ENCODE assay signal across 10 cellular contexts in the genomic region with DNA sequence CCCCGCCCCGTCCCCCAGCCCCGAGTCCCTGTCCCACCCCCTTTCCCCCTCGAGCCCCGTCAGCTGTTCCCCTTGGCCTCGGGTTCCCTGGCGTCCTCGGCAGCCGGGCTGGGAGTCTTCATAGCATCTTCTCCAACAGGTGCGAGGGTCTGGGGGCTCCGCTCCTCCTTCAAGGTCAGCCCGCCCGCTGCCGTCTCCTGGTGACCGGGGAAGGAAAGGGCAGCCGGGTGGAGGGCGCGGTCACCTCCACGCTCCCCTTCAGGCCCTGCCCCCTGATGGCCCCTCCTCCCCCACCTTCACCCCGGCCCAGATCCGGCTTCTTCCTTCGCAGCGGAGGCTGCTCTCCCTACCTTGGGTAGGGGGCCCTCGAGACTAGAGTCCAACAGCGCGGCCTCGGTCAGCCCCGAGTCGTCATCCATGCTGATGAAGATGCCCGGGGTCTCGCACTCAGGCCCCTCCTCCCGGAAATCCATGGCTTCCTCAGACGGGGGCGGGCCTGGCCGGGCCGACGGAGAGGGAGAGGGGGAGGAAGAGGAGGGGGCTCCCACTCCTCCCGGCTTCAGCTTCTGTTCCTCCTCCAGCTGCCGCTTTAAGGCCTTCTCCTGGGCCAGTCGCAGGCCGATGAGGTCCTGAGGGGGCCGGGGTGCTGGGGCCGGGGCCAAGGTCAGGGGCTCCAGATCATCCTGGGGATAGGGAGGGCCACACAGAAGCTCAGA. TPM values are rescaled to one million over a fixed set of nuclear protein-coding genes. Genes with fewer than 3 reads are reported as not detected.
DNase-seq lines count a peak whose midpoint lies in the region; ATAC-seq and TF ChIP-seq lines count a peak whose summit lies in the region.
"Had no signal": no experiment of that assay in that cellular context is flagged by ENCODE, and none has a peak within 500 bp of the region (broad histone marks: within the 10 kb centered on the region; RNA-seq: fewer than 3 reads in every experiment).

No MANE protein-coding gene starts in this region.

- no peak overlapping the region; the same call in 1 of the 2 replicates for H3K4ac ChIP-seq in H9 (ENCODE audit: low read depth, low read length)

- H3K4me1 Mint-ChIP-seq in H9 (peaks cover 24 to 35% of the 10 kb centered on the region in 2 experiments), brain (peaks cover 9% of the 10 kb centered on the region)

- peaks cover 4% of the 10 kb centered on the region for H3K27me3 Mint-ChIP-seq in H9 (ENCODE audit: low read depth)
- H3K27me3 Mint-ChIP-seq in brain: no peaks in the 10 kb centered on the region
- H3K27me3 Mint-ChIP-seq: CD4-positive, alpha-beta memory T cell had no signal

- WGBS in H9 (ENCODE audit: extremely low coverage, insufficient read length, low lambda C conversion rate): no CpG with 5 or more reads among the region's 43 CpGs

- H2BK12ac ChIP-seq in H9 (ENCODE audit: insufficient read length, low read depth, low read length): no peak overlapping the region

- no peak overlapping the region for H3K56ac ChIP-seq in H9 (ENCODE audit: insufficient read length, low read depth, low read length)

- peak overlapping the region; percentile 12 for H3K4me2 ChIP-seq in H9 (ENCODE audit: insufficient read depth, insufficient read length, low read length)

- peak overlapping the region; percentile 95 to 97 (median 95) for H3K27ac Mint-ChIP-seq in H9
- H3K27ac Mint-ChIP-seq in brain: peak overlapping the region in 2 of 5 experiments; percentile 79 to 85
- H3K27ac Mint-ChIP-seq: CD4-positive, alpha-beta memory T cell had no signal

- H3K18ac ChIP-seq in H9 (ENCODE audit: insufficient read length, low read depth, low read length): peak overlapping the region; percentile 84

- H3K79me2 ChIP-seq in H9 (ENCODE audit: insufficient read depth, low read length): no peaks in the 10 kb centered on the region

- H4K8ac ChIP-seq in H9 (replicated peaks; ENCODE audit: insufficient read length, low read depth, low read length): no peak overlapping the region

- TF ChIP-seq CTCF in H9 (conservative IDR thresholded peaks at IDR 0.05): no peak
- TF ChIP-seq CTCF in brain (conservative IDR thresholded peaks at IDR 0.05): no peak

- no peaks in the 10 kb centered on the region for H4K20me1 ChIP-seq in H9 (ENCODE audit: control insufficient read depth, insufficient read depth, insufficient read length)

- no peak overlapping the region for H3K23ac ChIP-seq in H9 (ENCODE audit: insufficient read length, low read depth, low read length)

- H3K9ac ChIP-seq in H9 (ENCODE audit: extremely low read depth, insufficient read length, low read length): peak overlapping the region; percentile 49

- H2AK5ac ChIP-seq in H9 (ENCODE audit: insufficient read length, low read length): no peak overlapping the region

- H3K4me3 ChIP-seq in iPS-18c (ENCODE audit: insufficient read depth, low read depth, low read length): peak overlapping the region; percentile 77

- H3K27me3 ChIP-seq in H9 (ENCODE audit: insufficient read depth, low read length): no peaks in the 10 kb centered on the region

- no peak overlapping the region for H2BK20ac ChIP-seq in H9 (ENCODE audit: low read depth, low read length, poor library complexity, severe bottlenecking)

- H3K9me3 Mint-ChIP-seq in H9: no peaks in the 10 kb centered on the region
- H3K9me3 Mint-ChIP-seq in brain: no peaks in the 10 kb centered on the region

- peak overlapping the region; percentile 43 for H3K27ac ChIP-seq in H9 (ENCODE audit: insufficient read length, low read depth, low read length)

- H2BK5ac ChIP-seq in H9 (ENCODE audit: insufficient read length, low read length): no peak overlapping the region

- H4K91ac ChIP-seq in H9 (ENCODE audit: insufficient read length, low read depth, low read length): no peak overlapping the region

- H3K14ac ChIP-seq in H9 (ENCODE audit: insufficient read depth, low read length): peak overlapping the region; percentile 92

- H3K23me2 ChIP-seq in H9 (ENCODE audit: insufficient read length, low read depth, low read length, poor library complexity, severe bottlenecking): peaks cover 13% of the 10 kb centered on the region

- no peaks in the 10 kb centered on the region for H3K79me1 ChIP-seq in H9 (ENCODE audit: insufficient read depth, low read depth, low read length, poor library complexity, severe bottlenecking)

- H3K4me1 ChIP-seq in H9 (ENCODE audit: insufficient read depth, low read length): 0 out of 2 replicates have a peak, but pooled peaks cover 1% of the 10 kb centered on the region

- ATAC-seq in GM21786 (IDR thresholded peaks at IDR 0.05; ENCODE audit: unreplicated experiment) (no peak), GM18870 (IDR thresholded peaks at IDR 0.05; ENCODE audit: unreplicated experiment) (no peak)
- ATAC-seq: Panc1 had no signal

- H3K36me3 Mint-ChIP-seq in H9 (ENCODE audit: insufficient read depth in 1 of 3, low read depth in 3 of 3) (peaks cover 4 to 23% (median 21%) of the 10 kb centered on the region in 3 experiments; a peak in 6 of 7 replicates), brain (peaks cover 4% of the 10 kb centered on the region)

- peak overlapping the region; percentile 56 for H2BK120ac ChIP-seq in H9 (ENCODE audit: low read depth, low read length, poor library complexity, severe bottlenecking)

- H3K4me3 Mint-ChIP-seq in H9 (peak overlapping the region; percentile 85 to 95), brain (peak overlapping the region; percentile 50 to 87 (median 73))
- H3K4me3 Mint-ChIP-seq: CD4-positive, alpha-beta memory T cell had no signal

- H2BK15ac ChIP-seq in H9 (ENCODE audit: low read depth, low read length): no peak overlapping the region

- no peak overlapping the region for H2AFZ ChIP-seq in H9 (ENCODE audit: low read length)

- H3K9me3 ChIP-seq in H9 (ENCODE audit: control insufficient read depth, low read depth, low read length) (no peaks in the 10 kb centered on the region), iPS-18c (ENCODE audit: control insufficient read depth, insufficient read depth, low read length) (no peaks in the 10 kb centered on the region)

- H3T11ph ChIP-seq in H9 (ENCODE audit: low read length): no peak overlapping the region

- H4K5ac ChIP-seq in H9 (ENCODE audit: insufficient read length, low read depth, low read length): no peak overlapping the region

- DNase-seq in H9: peak; percentile 94
- DNase-seq in retina: peak; percentile 73
- DNase-seq in activated gamma-delta T cell treated with Interleukin-2 at 50 U/mL for 16 hours: no peak
- DNase-seq in NCI-H2171 (lab: John Stamatoyannopoulos, UW): no peak
- DNase-seq: CD4-positive, alpha-beta memory T cell had no signal

RNA-seq across cellular contexts. Expression of a gene that starts 0.6 kb away (rescaled TPM):
- total RNA-seq in H9 (2021): 0.29 and 0.55 TPM in 2 replicates
- polyA plus RNA-seq in brain (ENCODE audit: insufficient read depth, low read depth, low replicate concordance): not detected
- polyA plus RNA-seq: CD4-positive, alpha-beta memory T cell had no signal

RNA-seq across cellular contexts. Expression of a gene that starts 23.0 kb away (rescaled TPM):
- 70.7 and 75.1 TPM in 2 replicates for total RNA-seq in H9 (2021)
- 36.3 TPM for polyA plus RNA-seq in brain (ENCODE audit: insufficient read depth, low read depth, low replicate concordance)

RNA-seq across cellular contexts. Expression of a gene that starts 33.4 kb away (rescaled TPM):
- total RNA-seq in H9 (2021): 63.9 and 67.4 TPM in 2 replicates
- polyA plus RNA-seq in brain (ENCODE audit: insufficient read depth, low read depth, low replicate concordance): 30.7 TPM

RNA-seq across cellular contexts. Expression of a gene that starts 46.6 kb away (rescaled TPM):
- 41.6 and 41.7 TPM in 2 replicates for total RNA-seq in H9 (2021)
- polyA plus RNA-seq in brain (ENCODE audit: insufficient read depth, low read depth, low replicate concordance): 4.5 TPM

RNA-seq across cellular contexts. Expression of a gene that starts 47.3 kb away (rescaled TPM):
- 104 and 113 TPM in 2 replicates for total RNA-seq in H9 (2021)
- 71.2 TPM for polyA plus RNA-seq in brain (ENCODE audit: insufficient read depth, low read depth, low replicate concordance)

Comparison
In these comparisons a context has a peak if more than half of its experiments do, and no peak if none do; other contexts are left out.
1. DNase-seq: peak in H9 (single experiment) and retina (single experiment); none in activated gamma-delta T cell treated with Interleukin-2 at 50 U/mL for 16 hours (single experiment) and NCI-H2171 (single experiment).